Comparison of ENCODE assay signal across 9 cellular contexts in genomic region chr17:17724991-17725852, GRCh38. TPM values are rescaled to one million over a fixed set of nuclear protein-coding genes. Genes with fewer than 3 reads are reported as not detected.
DNase-seq lines count a peak whose midpoint lies in the region; ATAC-seq, FAIRE-seq and TF ChIP-seq lines count a peak whose summit lies in the region.
"Had no signal": no experiment of that assay in that cellular context is flagged by ENCODE, and none has a peak within 500 bp of the region (broad histone marks: within the 10 kb centered on the region; RNA-seq: fewer than 3 reads in every experiment).

No MANE protein-coding gene starts in this region.

- H3K36me3 Mint-ChIP-seq in H9 (ENCODE audit: insufficient read depth in 1 of 3, low read depth in 3 of 3) = peaks cover 0 to 2% (median 0%) of the 10 kb centered on the region in 3 experiments; a peak in 2 of 7 replicates
- H3K36me3 Mint-ChIP-seq in central memory CD8-positive, alpha-beta T cell (ENCODE audit: insufficient read depth) = peaks cover 9% of the 10 kb centered on the region

- intact Hi-C loops in kidney (cut with DNase I) = no loop called here

- no peaks in the 10 kb centered on the region for H3K79me2 ChIP-seq in H9 (ENCODE audit: insufficient read depth, low read length)

- H3K4me3 Mint-ChIP-seq in H9 = peak overlapping the region; percentile 58 to 95
- H3K4me3 Mint-ChIP-seq in central memory CD8-positive, alpha-beta T cell = peak overlapping the region; percentile 45

- peaks cover 9% of the 10 kb centered on the region for H3K23me2 ChIP-seq in H9 (ENCODE audit: insufficient read length, low read depth, low read length, poor library complexity, severe bottlenecking)

- FAIRE-seq in A549 (lab: Jason Lieb, UNC) (no peak), kidney (lab: Jason Lieb, UNC) (no peak)

- H3K4me1 ChIP-seq in A549 (peaks cover 69% of the 10 kb centered on the region), H9 (ENCODE audit: insufficient read depth, low read length) (no peaks in the 10 kb centered on the region; the same call in 1 of the 2 replicates), muscle layer of colon (ENCODE audit: insufficient read depth, low read length) (peaks cover 37% of the 10 kb centered on the region), kidney (ENCODE audit: control insufficient read depth in 1 of 2, insufficient read depth in 1 of 2, low read depth in 1 of 2, low read length in 2 of 2) (peaks cover 9 to 16% of the 10 kb centered on the region in 2 donors)

- H3K27me3 Mint-ChIP-seq in H9 (ENCODE audit: low read depth) = peaks cover 99% of the 10 kb centered on the region
- peaks cover 12% of the 10 kb centered on the region for H3K27me3 Mint-ChIP-seq in central memory CD8-positive, alpha-beta T cell

- H2AK5ac ChIP-seq in H9 (ENCODE audit: insufficient read length, low read length) = no peak overlapping the region

- no peak overlapping the region for H2BK12ac ChIP-seq in H9 (ENCODE audit: insufficient read length, low read depth, low read length)

- no peak overlapping the region for H3K14ac ChIP-seq in H9 (ENCODE audit: insufficient read depth, low read length)

- H2BK15ac ChIP-seq in H9 (ENCODE audit: low read depth, low read length) = no peak overlapping the region

- no peak for TF ChIP-seq RAD21 in A549 (conservative IDR thresholded peaks at IDR 0.05 in 1 of 2, IDR thresholded peaks at IDR 0.05 in 1 of 2)

- H4K91ac ChIP-seq in H9 (ENCODE audit: insufficient read length, low read depth, low read length) = no peak overlapping the region

- WGBS in A549 (ENCODE audit: missing lambda C conversion rate) = 81% methylated on average over 29 of the region's 37 CpGs
- no CpG with 5 or more reads among the region's 37 CpGs for WGBS in H9 (ENCODE audit: extremely low coverage, insufficient read length, low lambda C conversion rate)

- no peak for TF ChIP-seq EP300 in A549 (IDR thresholded peaks at IDR 0.05)

- H2BK120ac ChIP-seq in H9 (ENCODE audit: low read depth, low read length, poor library complexity, severe bottlenecking) = no peak overlapping the region

- H3K9me3 ChIP-seq in A549 = no peaks in the 10 kb centered on the region
- no peaks in the 10 kb centered on the region for H3K9me3 ChIP-seq in H9 (ENCODE audit: control insufficient read depth, low read depth, low read length)
- H3K9me3 ChIP-seq in muscle layer of colon (ENCODE audit: low read length) = no peaks in the 10 kb centered on the region
- H3K9me3 ChIP-seq in kidney (ENCODE audit: control insufficient read depth in 1 of 2, low read length in 2 of 2) = no peaks in the 10 kb centered on the region

- peak overlapping the region in 1 of 3 experiments; percentile 89; a peak in 3 of 7 replicates for H3K27ac Mint-ChIP-seq in H9
- H3K27ac Mint-ChIP-seq in central memory CD8-positive, alpha-beta T cell (ENCODE audit: low read depth) = no peak overlapping the region

- no peak overlapping the region for H3T11ph ChIP-seq in H9 (ENCODE audit: low read length)

- H3K4me3 ChIP-seq in A549 (no peak overlapping the region), muscle layer of colon (ENCODE audit: low read depth in 1 of 2, low read length in 2 of 2) (peak overlapping the region; percentile 77 to 83), kidney (ENCODE audit: low read length in 2 of 2) (no peak overlapping the region)

- no peak overlapping the region for H3K9ac ChIP-seq in H9 (ENCODE audit: extremely low read depth, insufficient read length, low read length)
- H3K9ac ChIP-seq in muscle layer of colon (ENCODE audit: low read length) = no peak overlapping the region
- no peak overlapping the region for H3K9ac ChIP-seq in kidney (ENCODE audit: low read length in 2 of 2)

- no peaks in the 10 kb centered on the region for H3K79me1 ChIP-seq in H9 (ENCODE audit: insufficient read depth, low read depth, low read length, poor library complexity, severe bottlenecking)

- H3K27ac ChIP-seq in A549 (peak overlapping the region in 1 of 2 experiments; percentile 26; a peak in 4 of 6 replicates), H9 (ENCODE audit: insufficient read length, low read depth, low read length) (no peak overlapping the region), muscle layer of colon (ENCODE audit: low read depth, low read length) (peak overlapping the region; percentile 65), kidney (ENCODE audit: low read depth in 2 of 2, low read length in 2 of 2) (peak overlapping the region in 1 of 2 donors; percentile 58)

- H3K36me3 ChIP-seq in muscle layer of colon (ENCODE audit: insufficient read depth, low read length) (no peaks in the 10 kb centered on the region), kidney (ENCODE audit: control insufficient read depth in 1 of 2, insufficient read depth in 2 of 2, low read length in 2 of 2) (no peaks in the 10 kb centered on the region)

- no peak overlapping the region for H2BK5ac ChIP-seq in H9 (ENCODE audit: insufficient read length, low read length)

- H4K5ac ChIP-seq in H9 (ENCODE audit: insufficient read length, low read depth, low read length) = no peak overlapping the region

- POLR2A ChIA-PET in A549 (lab: Yijun Ruan, JAX) = no interaction called here
- POLR2A ChIA-PET in HEK293T (lab: Yijun Ruan, JAX) = interaction anchor here (0.7 kb wide), 1 partner anchor 43 kb away, joined by 3 read pairs; no protein-coding TSS in a partner anchor

- H3K4me2 ChIP-seq in A549 = peak overlapping the region; percentile 14; the same call in 1 of the 3 replicates
- peak overlapping the region; percentile 54 for H3K4me2 ChIP-seq in H9 (ENCODE audit: insufficient read depth, insufficient read length, low read length)

- ATAC-seq in A549 (no peak), GM18505 (IDR thresholded peaks at IDR 0.05; ENCODE audit: unreplicated experiment) (no peak)
- no peak for ATAC-seq in central memory CD8-positive, alpha-beta T cell (replicated peaks; ENCODE audit: extremely low read depth, poor library complexity, severe bottlenecking)

- H3K9me3 Mint-ChIP-seq in H9 = no peaks in the 10 kb centered on the region; a peak in 1 of 5 replicates
- H3K9me3 Mint-ChIP-seq in central memory CD8-positive, alpha-beta T cell = no peaks in the 10 kb centered on the region

- H3K18ac ChIP-seq in H9 (ENCODE audit: insufficient read length, low read depth, low read length) = no peak overlapping the region

- no peak overlapping the region for H3K4ac ChIP-seq in H9 (ENCODE audit: low read depth, low read length)

- no peak for TF ChIP-seq POLR2A in A549 (IDR thresholded peaks at IDR 0.05; ENCODE audit: low read length)
- TF ChIP-seq POLR2A in GM18505 (IDR thresholded peaks at IDR 0.05; ENCODE audit: borderline replicate concordance, extremely low read depth, insufficient read depth, insufficient read length) = no peak

- CTCF ChIA-PET in A549 (lab: Yijun Ruan, JAX) (interaction anchor here (0.8 to 2.1 kb wide), 4 partner anchors 12 to 370 kb away, joined by 3 to 6 read pairs (median 4); no protein-coding TSS in a partner anchor), HEK293T (lab: Yijun Ruan, JAX) (no interaction called here)

- H2BK20ac ChIP-seq in H9 (ENCODE audit: low read depth, low read length, poor library complexity, severe bottlenecking) = no peak overlapping the region

- TF ChIP-seq CTCF in A549 (IDR thresholded peaks at IDR 0.05) = no peak
- TF ChIP-seq CTCF in H9 (conservative IDR thresholded peaks at IDR 0.05) = no peak
- no peak for TF ChIP-seq CTCF in kidney (IDR thresholded peaks at IDR 0.05; ENCODE audit: borderline replicate concordance, extremely low read depth, insufficient read depth)

- H3K27me3 ChIP-seq in H9 (ENCODE audit: insufficient read depth, low read length) = peaks cover 81% of the 10 kb centered on the region
- H3K27me3 ChIP-seq in muscle layer of colon (ENCODE audit: control insufficient read depth in 1 of 2, insufficient read depth in 2 of 2, low read length in 2 of 2) = no peaks in the 10 kb centered on the region

- no peaks in the 10 kb centered on the region for H4K20me1 ChIP-seq in H9 (ENCODE audit: control insufficient read depth, insufficient read depth, insufficient read length)

- no peak overlapping the region for H3K56ac ChIP-seq in H9 (ENCODE audit: insufficient read length, low read depth, low read length)

- H4K8ac ChIP-seq in H9 (replicated peaks; ENCODE audit: insufficient read length, low read depth, low read length) = no peak overlapping the region

- H3K23ac ChIP-seq in H9 (ENCODE audit: insufficient read length, low read depth, low read length) = no peak overlapping the region

- H3K4me1 Mint-ChIP-seq in H9 = peaks cover 32 to 52% of the 10 kb centered on the region in 2 experiments
- peaks cover 42% of the 10 kb centered on the region for H3K4me1 Mint-ChIP-seq in central memory CD8-positive, alpha-beta T cell

- no peak overlapping the region for H2AFZ ChIP-seq in H9 (ENCODE audit: low read length)

- DNase-seq in A549 (ENCODE audit: low read depth in 1 of 2, low spot score in 1 of 2) (no peak), H9 (peak; percentile 69), HEK293T (ENCODE audit: extremely low spot score) (no peak), NCI-H2081 treated with DMSO at 0.1 percent for 48 hours (lab: John Stamatoyannopoulos, UW) (no peak), kidney (no peak)
- no peak for DNase-seq in central memory CD8-positive, alpha-beta T cell (ENCODE audit: low spot score in 2 of 2)
- DNase-seq: stimulated activated CD4-positive, alpha-beta T cell treated with anti-CD3 and anti-CD28 coated beads, Interleukin-4, amount 100 ng/mL, for 1 hour had no signal

TF ChIP-seq in A549, 52 proteins besides CTCF, POLR2A, EP300 and RAD21 (continues in another document):
- TF ChIP-seq CBX2 (IDR thresholded peaks at IDR 0.05; ENCODE audit: borderline replicate concordance, low read depth) = no peak
- no peak for TF ChIP-seq TP53 (CRISPR knock-in tag; IDR thresholded peaks at IDR 0.05)

TF ChIP-seq in HEK293T, 16 proteins besides CTCF, POLR2A, EP300 and RAD21:
- TF ChIP-seq L3MBTL2 (conservative IDR thresholded peaks at IDR 0.05) (no peak), FOXM1 (IDR thresholded peaks at IDR 0.05; ENCODE audit: borderline replicate concordance) (no peak), LEF1 (IDR thresholded peaks at IDR 0.05; ENCODE audit: borderline replicate concordance) (no peak), BHLHE40 (IDR thresholded peaks at IDR 0.05; ENCODE audit: borderline replicate concordance) (no peak), NFRKB (IDR thresholded peaks at IDR 0.05) (no peak), ELF4 (IDR thresholded peaks at IDR 0.05) (no peak), TARDBP (IDR thresholded peaks at IDR 0.05) (no peak), SUZ12 (IDR thresholded peaks at IDR 0.05) (no peak)

RNA-seq across cellular contexts. Expression of gene RAI1, which starts 44.0 kb away (rescaled TPM):
- polyA plus RNA-seq in A549 (2011; rRNA removed) (3.5 and 7.1 TPM in 2 replicates), A549 (2017; fragmentation: RNase III; extraction: RNeasy Plus Mini Kit Qiagen cat#74134 plus additional on column Dnase treatment) (18.9 to 23.8 TPM (median 23.3 TPM) in 3 replicates), kidney (ENCODE audit: insufficient read depth, low read depth, low replicate concordance) (6.7 TPM)
- 7.1 and 11.2 TPM in 2 replicates for polyA plus RNA-seq in A549 (2012; cell fraction: cytosol; rRNA removed)
- 27.6 and 28.1 TPM in 2 replicates for polyA plus RNA-seq in A549 (2012; cell fraction: nucleus; rRNA removed)
- 5.7 and 9.7 TPM in 2 replicates for polyA minus RNA-seq in A549 (2011; rRNA and poly(A)+ RNA removed)
- total RNA-seq in H9 (2021) (1.5 and 1.9 TPM in 2 replicates), kidney (50.5 TPM)

Comparison
In these comparisons a context has a peak if more than half of its experiments do, and no peak if none do; other contexts are left out.
1. H3K4me3 ChIP-seq: peak in muscle layer of colon (2 of 2); none in A549 (single experiment) and kidney (0 of 2).
2. RNA of gene RAI1, which starts 44.0 kb away (total RNA-seq): 50.5 TPM in kidney (single experiment); 1.5 to 1.9 TPM in H9; every median in the first group is over 10 times any median in the second.